In the genomic region with DNA sequence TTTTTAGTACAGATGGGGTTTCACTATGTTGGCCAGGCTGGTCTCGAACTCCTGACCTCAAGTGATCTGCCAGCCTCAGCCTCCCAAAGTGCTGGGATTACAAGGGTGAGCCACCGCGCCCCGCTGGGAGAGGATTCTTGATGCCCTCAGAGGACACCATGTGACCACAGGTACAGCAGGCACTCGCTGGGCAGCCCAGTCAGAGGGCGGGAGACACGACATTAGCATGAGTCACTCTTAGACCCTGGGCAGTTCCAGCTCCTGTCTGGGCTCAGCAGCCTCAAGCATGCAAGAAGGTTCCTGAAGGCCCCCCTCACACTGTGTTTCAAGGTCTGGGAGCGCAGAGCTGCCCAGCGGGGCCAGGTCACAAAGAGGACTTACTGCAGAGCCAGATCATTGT, we compare ENCODE assay signal across 14 cellular contexts. TPM values are rescaled to one million over a fixed set of nuclear protein-coding genes. Genes with fewer than 3 reads are reported as not detected.
DNase-seq lines count a peak whose midpoint lies in the region; ATAC-seq, FAIRE-seq and TF ChIP-seq lines count a peak whose summit lies in the region.
"Had no signal": no experiment of that assay in that cellular context is flagged by ENCODE, and none has a peak within 500 bp of the region (broad histone marks: within the 10 kb centered on the region; RNA-seq: fewer than 3 reads in every experiment).

No MANE protein-coding gene starts in this region.

- DNase-seq in ACHN, result peak; percentile 44
- peak; percentile 68 for DNase-seq in LoVo (ENCODE audit: low spot score)
- DNase-seq in K562 (ENCODE audit: extremely low read depth in 1 of 4, low spot score in 3 of 4), result no peak
- DNase-seq in lower lobe of right lung, result peak; percentile 73
- DNase-seq in HuH-7.5 (ENCODE audit: low spot score), result no peak
- no peak for DNase-seq in transverse colon
- no peak for DNase-seq in ascending aorta (ENCODE audit: low spot score in 2 of 2)
- DNase-seq in aorta, result no peak
- DNase-seq: activated CD4-positive, alpha-beta T cell treated with anti-CD3 and anti-CD28 coated beads for 4 hours; NCI-H1092; occipital lobe; OCI-M1 had no signal

- H3K27me3 ChIP-seq in K562 (ENCODE audit: control insufficient read depth in 2 of 2, insufficient read depth in 2 of 2, low read length in 2 of 2) (peaks cover 4 to 58% of the 10 kb centered on the region in 2 experiments; a peak in 3 of 5 replicates), lower lobe of right lung (ENCODE audit: low read depth) (peaks cover 13% of the 10 kb centered on the region), transverse colon (peaks cover 17% of the 10 kb centered on the region), ascending aorta (no peaks in the 10 kb centered on the region), aorta (ENCODE audit: control insufficient read depth in 1 of 2, insufficient read depth in 2 of 2, low read length in 1 of 2) (no peaks in the 10 kb centered on the region)

- in situ Hi-C loops in ACHN (cut with HindIII; ENCODE audit: low pct_ligation_motif_present, low pct_unique_long_range_greater_than_20kb, low sequenced_read_pairs) (no loop called here), K562 (cut with MboI) (no loop called here), transverse colon (cut with MboI; ENCODE audit: low pct_ligation_motif_present in 1 of 4, low pct_unique_long_range_greater_than_20kb in 1 of 4, low sequenced_read_pairs in 3 of 4) (no loop called here)

- H2AFZ ChIP-seq in K562 (ENCODE audit: low read depth, low read length), result no peak overlapping the region

- BruUV-seq in K562 (replicated peaks; lab: Mats Ljungman, UMichigan), result no TSS peak

- WGBS in K562 (ENCODE audit: insufficient coverage, low coverage, missing lambda C conversion rate), result 28% methylated on average over 9 of the region's 9 CpGs
- WGBS in transverse colon (ENCODE audit: low coverage in 1 of 2), 2 donors, result 73% methylated on average over 9 of the region's 9 CpGs; no CpG with 5 or more reads in 1 of the 2 donors
- WGBS in aorta, 2 donors, result 64 to 70% methylated on average over 9 of the region's 9 CpGs

- H3K9ac ChIP-seq in K562 (ENCODE audit: insufficient read depth in 1 of 2, low read depth in 2 of 2, low read length in 2 of 2), result 0 out of 4 replicates have a peak overlapping the region, but pooled peaks of 1 of the 2 experiments have one; percentile 17

- POLR2A ChIA-PET in K562 (lab: Yijun Ruan, JAX), result no interaction called here

- H3K79me2 ChIP-seq in K562 (ENCODE audit: control insufficient read depth, insufficient read depth, low read length), result no peaks in the 10 kb centered on the region

- H3K27ac ChIP-seq in K562 (ENCODE audit: extremely low read depth, low read depth, low read length) (no peak overlapping the region), lower lobe of right lung (no peak overlapping the region), transverse colon (no peak overlapping the region), ascending aorta (peak overlapping the region in 1 of 2 donors; percentile 94), aorta (ENCODE audit: low read depth in 1 of 2, low read length in 2 of 2) (no peak overlapping the region)

- H3K9me3 ChIP-seq in K562 (replicated peaks; ENCODE audit: control insufficient read depth, insufficient read depth, low read depth, low read length), result no peaks in the 10 kb centered on the region
- H3K9me3 ChIP-seq in lower lobe of right lung, result no peaks in the 10 kb centered on the region
- H3K9me3 ChIP-seq in transverse colon, result no peaks in the 10 kb centered on the region
- no peaks in the 10 kb centered on the region for H3K9me3 ChIP-seq in ascending aorta
- no peaks in the 10 kb centered on the region for H3K9me3 ChIP-seq in aorta (ENCODE audit: control insufficient read depth, low read length)

- H3K4me3 ChIP-seq in K562, result no peak overlapping the region
- no peak overlapping the region for H3K4me3 ChIP-seq in lower lobe of right lung
- H3K4me3 ChIP-seq in transverse colon, result no peak overlapping the region
- no peak overlapping the region for H3K4me3 ChIP-seq in ascending aorta
- H3K4me3 ChIP-seq in aorta (ENCODE audit: low read length in 2 of 2), result no peak overlapping the region

- FAIRE-seq in K562 (lab: Jason Lieb, UNC), result no peak

- no peak overlapping the region for H3K4me2 ChIP-seq in K562 (ENCODE audit: insufficient read depth, low read length)

- peaks cover 0 to 26% of the 10 kb centered on the region in 2 experiments; a peak in 3 of 5 replicates for H3K4me1 ChIP-seq in K562 (replicated peaks in 1 of 2; ENCODE audit: control insufficient read depth in 2 of 2, insufficient read depth in 2 of 2, low read length in 2 of 2)
- peaks cover 30% of the 10 kb centered on the region for H3K4me1 ChIP-seq in lower lobe of right lung
- H3K4me1 ChIP-seq in transverse colon, result peaks cover 14 to 22% (median 15%) of the 10 kb centered on the region in 4 donors
- peaks cover 10 to 37% of the 10 kb centered on the region in 2 donors for H3K4me1 ChIP-seq in ascending aorta
- no peaks in the 10 kb centered on the region for H3K4me1 ChIP-seq in aorta (ENCODE audit: control insufficient read depth in 1 of 2, insufficient read depth in 2 of 2, low read length in 2 of 2)

- peaks cover 4% of the 10 kb centered on the region for H3K9me1 ChIP-seq in K562 (ENCODE audit: control insufficient read depth, insufficient read depth, low read length)

- no peak for TF ChIP-seq EP300 in K562 (IDR thresholded peaks at IDR 0.05; ENCODE audit: low read length)
- TF ChIP-seq EP300 in transverse colon (IDR thresholded peaks at IDR 0.05; ENCODE audit: low read depth), result no peak

- peak; percentile 20 for ATAC-seq in K562
- peak; percentile 64 to 72 for ATAC-seq in lower lobe of right lung
- no peak for ATAC-seq in aorta (ENCODE audit: low FRiP score)

- CTCF ChIA-PET in K562 (lab: Yijun Ruan, JAX; ENCODE audit: low intra/inter-chr PET ratio), result no interaction called here

- H3K36me3 ChIP-seq in K562 (ENCODE audit: control insufficient read depth, insufficient read depth, low read length) (no peaks in the 10 kb centered on the region), lower lobe of right lung (no peaks in the 10 kb centered on the region), transverse colon (no peaks in the 10 kb centered on the region), ascending aorta (peaks cover 0 to 4% of the 10 kb centered on the region in 2 donors), aorta (ENCODE audit: control insufficient read depth in 1 of 2, insufficient read depth in 2 of 2, low read length in 1 of 2) (no peaks in the 10 kb centered on the region)

- no peaks in the 10 kb centered on the region for H4K20me1 ChIP-seq in K562 (replicated peaks; ENCODE audit: control insufficient read depth, insufficient read depth, low read length)

- TF ChIP-seq POLR2A in K562 (conservative IDR thresholded peaks at IDR 0.05) (no peak), transverse colon (IDR thresholded peaks at IDR 0.05) (no peak)

- no peak for TF ChIP-seq RAD21 in K562 (CRISPR knock-in tag; conservative IDR thresholded peaks at IDR 0.05 in 1 of 2, IDR thresholded peaks at IDR 0.05 in 1 of 2)

- intact Hi-C loops in K562 (cut with micrococcal nuclease) (no loop called here), lower lobe of right lung (cut with DNase I) (no loop called here), transverse colon (cut with DNase I; ENCODE audit: low total_unique reads) (no loop called here), ascending aorta (cut with DNase I) (no loop called here), aorta (cut with DNase I) (no loop called here)

- TF ChIP-seq CTCF in K562 (IDR thresholded peaks at IDR 0.05 in 2 of 3, conservative IDR thresholded peaks at IDR 0.05 in 1 of 3; ENCODE audit: insufficient read depth in 2 of 3, low read depth in 1 of 3, low read length in 3 of 3) (no peak), lower lobe of right lung (IDR thresholded peaks at IDR 0.05) (no peak), transverse colon (IDR thresholded peaks at IDR 0.05) (no peak), ascending aorta (IDR thresholded peaks at IDR 0.05) (no peak)

RNA-seq across cellular contexts. Expression of a gene that starts 11.9 kb away (rescaled TPM):
- total RNA-seq in K562 (2011; cell fraction: chromatin; rRNA removed; ENCODE audit: low replicate concordance), result not detected in 2 replicates
- not detected in 2 replicates for total RNA-seq in K562 (2011; cell fraction: nucleolus; rRNA removed)
- not detected in 2 replicates for total RNA-seq in K562 (2011; cell fraction: nucleoplasm; rRNA removed)
- not detected in 2 replicates for total RNA-seq in K562 (2014; rRNA removed)
- not detected in 2 replicates for total RNA-seq in K562 (2014; rRNA removed; fragmentation: Illumina TruSeq; extraction: Trizol)
- not detected in 2 replicates for total RNA-seq in K562 (2015; rRNA removed; fragmentation: Illumina TruSeq; extraction: Trizol)
- not detected in 2 replicates for total RNA-seq in K562 (2021)
- not detected in 2 replicates for polyA plus RNA-seq in K562 (2011; rRNA removed)
- not detected in 2 replicates for polyA plus RNA-seq in K562 (2011; cell fraction: cytosol; rRNA removed)
- not detected in 2 replicates for polyA plus RNA-seq in K562 (2011; cell fraction: nucleus; rRNA removed)
- polyA plus RNA-seq in K562 (2012), result not detected in 2 replicates
- polyA plus RNA-seq in K562 (2014; fragmentation: Illumina TruSeq; extraction: Trizol), result not detected in 2 replicates
- not detected for polyA plus RNA-seq in K562 (2014; fragmentation: Nextera tagmentation; extraction: Ambion mirVana)
- polyA plus RNA-seq in K562 (2014; rRNA removed), result not detected in 2 replicates
- not detected in 2 replicates for polyA minus RNA-seq in K562 (2011; rRNA and poly(A)+ RNA removed)
- polyA minus RNA-seq in K562 (2011; cell fraction: cytosol; rRNA and poly(A)+ RNA removed), result not detected in 2 replicates
- not detected in 2 replicates for polyA minus RNA-seq in K562 (2011; cell fraction: nucleus; rRNA and poly(A)+ RNA removed)
- total RNA-seq in lower lobe of right lung, result 0.30 TPM
- total RNA-seq in transverse colon, result not detected
- total RNA-seq in ascending aorta, result 7.9 TPM
- total RNA-seq in aorta, result 10 to 100 TPM; 29.2 to 53.3 TPM
- polyA plus RNA-seq in aorta, result 1 to 10 TPM; 2.0 to 4.7 TPM
- total RNA-seq: skeletal muscle tissue; T-helper 2 cell treated with Interferon-gamma antibody and Interleukin-4, amounts not matched to agents 100 ng/mL and 5 ng/mL, for 36 hours had no signal

RNA-seq across cellular contexts. Expression of a gene that starts 13.8 kb away (rescaled TPM):
- total RNA-seq in K562 (2011; cell fraction: chromatin; rRNA removed; ENCODE audit: low replicate concordance), result 162 and 216 TPM in 2 replicates
- total RNA-seq in K562 (2011; cell fraction: nucleolus; rRNA removed), result 446 and 472 TPM in 2 replicates
- total RNA-seq in K562 (2011; cell fraction: nucleoplasm; rRNA removed), result 512 and 741 TPM in 2 replicates
- total RNA-seq in K562 (2014; rRNA removed) (3,823 and 4,254 TPM in 2 replicates), K562 (2014; rRNA removed; fragmentation: Illumina TruSeq; extraction: Trizol) (2,411 and 3,109 TPM in 2 replicates), K562 (2015; rRNA removed; fragmentation: Illumina TruSeq; extraction: Trizol) (3,681 and 3,727 TPM in 2 replicates), K562 (2021) (2,367 and 2,508 TPM in 2 replicates), lower lobe of right lung (1,465 TPM), transverse colon (1,000 to 10,000 TPM; 1,146 to 2,715 (median 2,002) TPM), ascending aorta (1,889 TPM), aorta (1,000 to 10,000 TPM; 1,206 to 1,264 TPM)
- polyA plus RNA-seq in K562 (2011; rRNA removed) (1,550 and 2,263 TPM in 2 replicates), K562 (2014; fragmentation: Illumina TruSeq; extraction: Trizol) (4,063 and 4,614 TPM in 2 replicates), K562 (2014; fragmentation: Nextera tagmentation; extraction: Ambion mirVana) (1,000 to 10,000 TPM; 3,604 to 4,229 TPM), K562 (2014; rRNA removed) (3,808 and 3,851 TPM in 2 replicates), aorta (1,000 to 10,000 TPM; 2,950 to 3,759 TPM)
- polyA plus RNA-seq in K562 (2011; cell fraction: cytosol; rRNA removed), result 1,909 and 2,489 TPM in 2 replicates
- polyA plus RNA-seq in K562 (2011; cell fraction: nucleus; rRNA removed), result 662 and 945 TPM in 2 replicates
- polyA plus RNA-seq in K562 (2012), result 2,279 and 3,326 TPM in 2 replicates
- 920 and 1,322 TPM in 2 replicates for polyA minus RNA-seq in K562 (2011; rRNA and poly(A)+ RNA removed)
- polyA minus RNA-seq in K562 (2011; cell fraction: cytosol; rRNA and poly(A)+ RNA removed), result 617 and 787 TPM in 2 replicates
- polyA minus RNA-seq in K562 (2011; cell fraction: nucleus; rRNA and poly(A)+ RNA removed), result 123 and 152 TPM in 2 replicates

RNA-seq across cellular contexts. Expression of a gene that starts 16.4 kb away (rescaled TPM):
- total RNA-seq in K562 (2011; cell fraction: chromatin; rRNA removed; ENCODE audit: low replicate concordance), result 38.1 and 87.3 TPM in 2 replicates
- total RNA-seq in K562 (2011; cell fraction: nucleolus; rRNA removed), result 39.5 and 41.0 TPM in 2 replicates
- 40.0 and 54.4 TPM in 2 replicates for total RNA-seq in K562 (2011; cell fraction: nucleoplasm; rRNA removed)
- total RNA-seq in K562 (2014; rRNA removed) (2.2 and 3.7 TPM in 2 replicates), K562 (2014; rRNA removed; fragmentation: Illumina TruSeq; extraction: Trizol) (2.6 and 3.6 TPM in 2 replicates), K562 (2015; rRNA removed; fragmentation: Illumina TruSeq; extraction: Trizol) (1.7 and 2.0 TPM in 2 replicates), K562 (2021) (6.7 and 7.4 TPM in 2 replicates), lower lobe of right lung (21.3 TPM), transverse colon (10 to 100 TPM; 10.1 to 21.7 (median 11.6) TPM), ascending aorta (9.6 TPM), aorta (10 to 100 TPM; 29.6 to 31.6 TPM)
- polyA plus RNA-seq in K562 (2011; rRNA removed) (3.0 and 3.2 TPM in 2 replicates), K562 (2014; fragmentation: Illumina TruSeq; extraction: Trizol) (3.0 and 3.6 TPM in 2 replicates), K562 (2014; fragmentation: Nextera tagmentation; extraction: Ambion mirVana) (under 1 TPM; 0.08 to 0.18 TPM), K562 (2014; rRNA removed) (3.7 and 4.6 TPM in 2 replicates), aorta (10 to 100 TPM in 1 of 2 donors, 1 to 10 TPM in 1; 1.9 to 50.6 TPM)
- polyA plus RNA-seq in K562 (2011; cell fraction: cytosol; rRNA removed), result 1.5 and 3.4 TPM in 2 replicates
- 10.8 and 29.9 TPM in 2 replicates for polyA plus RNA-seq in K562 (2011; cell fraction: nucleus; rRNA removed)
- 2.1 and 2.9 TPM in 2 replicates for polyA plus RNA-seq in K562 (2012)
- polyA minus RNA-seq in K562 (2011; rRNA and poly(A)+ RNA removed), result 8.4 and 16.2 TPM in 2 replicates
- 2.5 and 5.3 TPM in 2 replicates for polyA minus RNA-seq in K562 (2011; cell fraction: cytosol; rRNA and poly(A)+ RNA removed)
- polyA minus RNA-seq in K562 (2011; cell fraction: nucleus; rRNA and poly(A)+ RNA removed), result 8.2 and 16.4 TPM in 2 replicates

RNA-seq across cellular contexts. Expression of a gene that starts 47.9 kb away (rescaled TPM):
- 0.16 TPM in 1 of 2 replicates, not detected in the other for total RNA-seq in K562 (2011; cell fraction: chromatin; rRNA removed; ENCODE audit: low replicate concordance)
- total RNA-seq in K562 (2011; cell fraction: nucleolus; rRNA removed), result not detected in 2 replicates
- not detected in 2 replicates for total RNA-seq in K562 (2011; cell fraction: nucleoplasm; rRNA removed)
- total RNA-seq in K562 (2014; rRNA removed), result not detected in 2 replicates
- not detected in 2 replicates for total RNA-seq in K562 (2014; rRNA removed; fragmentation: Illumina TruSeq; extraction: Trizol)
- not detected in 2 replicates for total RNA-seq in K562 (2015; rRNA removed; fragmentation: Illumina TruSeq; extraction: Trizol)
- total RNA-seq in K562 (2021), result not detected in 2 replicates
- polyA plus RNA-seq in K562 (2011; rRNA removed), result not detected in 2 replicates
- not detected in 2 replicates for polyA plus RNA-seq in K562 (2011; cell fraction: cytosol; rRNA removed)
- polyA plus RNA-seq in K562 (2011; cell fraction: nucleus; rRNA removed), result not detected in 2 replicates
- not detected in 2 replicates for polyA plus RNA-seq in K562 (2012)
- polyA plus RNA-seq in K562 (2014; fragmentation: Illumina TruSeq; extraction: Trizol), result not detected in 2 replicates
- not detected for polyA plus RNA-seq in K562 (2014; fragmentation: Nextera tagmentation; extraction: Ambion mirVana)
- polyA plus RNA-seq in K562 (2014; rRNA removed), result not detected in 2 replicates
- polyA minus RNA-seq in K562 (2011; rRNA and poly(A)+ RNA removed), result not detected in 2 replicates
- not detected in 2 replicates for polyA minus RNA-seq in K562 (2011; cell fraction: cytosol; rRNA and poly(A)+ RNA removed)
- not detected in 2 replicates for polyA minus RNA-seq in K562 (2011; cell fraction: nucleus; rRNA and poly(A)+ RNA removed)
- not detected for total RNA-seq in lower lobe of right lung
- total RNA-seq in transverse colon, result not detected
- not detected for total RNA-seq in ascending aorta
- under 1 TPM in 1 of 2 donors, not detected in 1; 0.54 TPM for total RNA-seq in aorta
- polyA plus RNA-seq in aorta, result not detected
- total RNA-seq: occipital lobe; T-helper 2 cell treated with Interferon-gamma antibody and Interleukin-4, amounts not matched to agents 100 ng/mL and 5 ng/mL, for 36 hours had no signal

Comparison
In these comparisons a context has a peak if more than half of its experiments do, and no peak if none do; other contexts are left out.
1. DNase-seq: peak in ACHN (single experiment), LoVo (single experiment) and lower lobe of right lung (single experiment); none in K562 (0 of 4), HuH-7.5 (single experiment), transverse colon (single experiment), ascending aorta (0 of 2) and aorta (0 of 2).